ENCODE assay signal across 20 cellular contexts in genomic region chr3:107737909-107738308, GRCh38.
A peak's percentile ranks its signal among the peaks of the same experiment; 100 is the strongest.
DNase-seq lines count a peak whose midpoint lies in the region; ATAC-seq, FAIRE-seq and TF ChIP-seq lines count a peak whose summit lies in the region.
"Had no signal": no experiment of that assay in that cellular context is flagged by ENCODE, and none has a peak within 500 bp of the region (broad histone marks: within the 10 kb centered on the region; RNA-seq: fewer than 3 reads in every experiment).

No MANE protein-coding gene starts in this region.

- H3K4me2 ChIP-seq in HepG2 (ENCODE audit: low read depth, low read length) = no peak overlapping the region

- in situ Hi-C loops in HepG2 (cut with HindIII; ENCODE audit: extremely low pct_ligation_motif_present, low pct_unique_long_range_greater_than_20kb) = no loop called here

- H3K27me3 ChIP-seq in HepG2 (ENCODE audit: control insufficient read depth in 1 of 2, insufficient read depth in 2 of 2, low read length in 2 of 2) (no peaks in the 10 kb centered on the region), right lobe of liver (no peaks in the 10 kb centered on the region)

- no TSS peak for BruUV-seq in HepG2 (replicated peaks; lab: Mats Ljungman, UMichigan)

- DNase-seq in HepG2 (ENCODE audit: low spot score) = no peak
- DNase-seq in right lobe of liver = no peak
- no peak for DNase-seq in NCI-H526 (lab: John Stamatoyannopoulos, UW)
- DNase-seq in amniotic stem cell (lab: John Stamatoyannopoulos, UW) = no peak
- DNase-seq: C1 segment of cervical spinal cord; Calu3; CD4-positive, alpha-beta memory T cell; COR-L47; DMS53; DMS79 treated with DMSO at 0.1 percent for 48 hours; GF-D8; GOT3; HFFc6 had no signal

- TF ChIP-seq CTCF in HepG2 (CRISPR knock-in tag; IDR thresholded peaks at IDR 0.05) = no peak
- no peak for TF ChIP-seq CTCF in right lobe of liver (IDR thresholded peaks at IDR 0.05)

- no peak for ATAC-seq in HepG2
- no peak for ATAC-seq in right lobe of liver

- POLR2A ChIA-PET in HepG2 (lab: Yijun Ruan, JAX) = no interaction called here

- H2AFZ ChIP-seq in HepG2 (ENCODE audit: low read length) = no peak overlapping the region

- FAIRE-seq in HepG2 (lab: Jason Lieb, UNC) = no peak
- FAIRE-seq in colon (lab: Jason Lieb, UNC) = peak; percentile 61
- FAIRE-seq in islet of Langerhans (lab: Jason Lieb, UNC) = peak; percentile 71
- FAIRE-seq: GM12891, GM18507, H54 had no signal

- no peaks in the 10 kb centered on the region for H3K79me2 ChIP-seq in HepG2 (ENCODE audit: insufficient read depth, low read length)

- no peak for TF ChIP-seq EP300 in HepG2 (IDR thresholded peaks at IDR 0.05; ENCODE audit: low read depth in 2 of 2, low read length in 2 of 2)
- no peak for TF ChIP-seq EP300 in HepG2 (CRISPR knock-in tag; IDR thresholded peaks at IDR 0.05; ENCODE audit: borderline replicate concordance)

- H3K27ac ChIP-seq in HepG2 (ENCODE audit: extremely low read length, insufficient read depth, low read length) = no peak overlapping the region
- no peak overlapping the region for H3K27ac ChIP-seq in right lobe of liver
- H3K27ac ChIP-seq: 22Rv1 had no signal

- H3K36me3 ChIP-seq in HepG2 (replicated peaks in 1 of 2; ENCODE audit: control insufficient read depth in 1 of 2, insufficient read depth in 2 of 2, low read length in 2 of 2) (peaks cover 1 to 9% of the 10 kb centered on the region in 2 experiments; a peak in 4 of 5 replicates), right lobe of liver (no peaks in the 10 kb centered on the region)

- H3K9ac ChIP-seq in HepG2 (ENCODE audit: insufficient read depth, low read depth, low read length) = no peak overlapping the region

- CTCF ChIA-PET in HepG2 (lab: Yijun Ruan, JAX; ENCODE audit: low intra/inter-chr PET ratio, low total read pairs) = no interaction called here

- H3K4me1 ChIP-seq in HepG2 (ENCODE audit: insufficient read depth, low read length) (peaks cover 4% of the 10 kb centered on the region; the same call in 1 of the 2 replicates), right lobe of liver (no peaks in the 10 kb centered on the region)
- H3K4me1 ChIP-seq: HAP-1 had no signal

- no peaks in the 10 kb centered on the region for H3K9me3 ChIP-seq in HepG2 (ENCODE audit: low read length)
- no peaks in the 10 kb centered on the region for H3K9me3 ChIP-seq in right lobe of liver
- H3K9me3 ChIP-seq: HAP-1 had no signal

- no peaks in the 10 kb centered on the region for H4K20me1 ChIP-seq in HepG2 (ENCODE audit: insufficient read depth, low read length)

- TF ChIP-seq POLR2A in HepG2 (IDR thresholded peaks at IDR 0.05; ENCODE audit: insufficient read depth in 1 of 2, low read depth in 2 of 2, low read length in 2 of 2) = no peak
- no peak for TF ChIP-seq POLR2A in right lobe of liver (IDR thresholded peaks at IDR 0.05)

- H3K4me3 ChIP-seq in HepG2 (replicated peaks in 1 of 3; ENCODE audit: insufficient read depth in 1 of 3, low read depth in 2 of 3, low read length in 3 of 3) (no peak overlapping the region), right lobe of liver (no peak overlapping the region)
- H3K4me3 ChIP-seq: HAP-1 had no signal

- intact Hi-C loops in HepG2 (cut with micrococcal nuclease; ENCODE audit: unreplicated experiment) = no loop called here
- intact Hi-C loops in right lobe of liver (cut with DNase I) = no loop called here

- no peak for TF ChIP-seq RAD21 in HepG2 (CRISPR knock-in tag; IDR thresholded peaks at IDR 0.05)

TF ChIP-seq in HepG2, 621 proteins besides CTCF, POLR2A, EP300 and RAD21:
- TF ChIP-seq ZFP36 (IDR thresholded peaks at IDR 0.05; ENCODE audit: borderline replicate concordance, low read depth, low read length, partially characterized antibody) = peak; percentile 74
- TF ChIP-seq SP4 (CRISPR knock-in tag; IDR thresholded peaks at IDR 0.05) = no peak
- no peak for TF ChIP-seq SRF (IDR thresholded peaks at IDR 0.05; ENCODE audit: low read depth, low read length)
- no peak for TF ChIP-seq REXO4 (CRISPR knock-in tag; IDR thresholded peaks at IDR 0.05; ENCODE audit: borderline replicate concordance)
